ENCODE assay signal across 10 cellular contexts in the genomic region with DNA sequence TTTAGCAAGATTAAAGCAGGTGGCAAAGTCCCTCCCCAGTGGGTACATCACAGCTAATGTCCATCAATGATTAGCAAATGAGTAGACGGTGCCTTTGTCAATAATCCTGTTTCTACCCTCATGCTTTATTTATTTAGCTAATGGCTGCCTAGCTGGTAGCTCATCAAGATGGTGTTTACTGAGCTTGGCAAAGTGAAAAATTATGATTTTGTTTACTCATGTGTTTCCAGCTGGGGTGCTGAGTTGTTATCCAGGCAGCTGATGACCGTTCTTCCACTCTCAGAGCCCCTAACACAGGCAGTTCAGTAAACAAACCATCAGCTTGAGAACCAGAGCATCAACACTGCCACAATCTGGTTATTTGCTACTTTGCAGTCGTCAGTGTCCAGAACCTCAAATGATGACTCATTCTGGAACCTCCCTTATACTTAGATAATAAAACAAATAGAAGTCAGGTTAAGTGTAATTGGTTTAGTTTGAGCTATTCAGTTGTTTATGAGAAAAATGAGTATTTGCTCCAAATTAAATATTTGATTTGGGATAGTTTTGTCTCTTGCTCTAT.
DNase-seq lines count a peak whose midpoint lies in the region; ATAC-seq lines count a peak whose summit lies in the region.
"Had no signal": no experiment of that assay in that cellular context is flagged by ENCODE, and none has a peak within 500 bp of the region (broad histone marks: within the 10 kb centered on the region; RNA-seq: fewer than 3 reads in every experiment).

No MANE protein-coding gene starts in this region.

- H3K27me3 Mint-ChIP-seq in natural killer cell treated with Interleukin-12 subunit alpha and Interleukin-12 subunit beta and Interleukin-15 and Interleukin-18, amount 100 ng/mL, for 72 hours: peaks cover 18 to 38% of the 10 kb centered on the region in 2 donors

- no peaks in the 10 kb centered on the region for H3K36me3 ChIP-seq in SJCRH30

- no peaks in the 10 kb centered on the region for H3K9me3 ChIP-seq in SJCRH30 (replicated peaks)

- ATAC-seq in GM21423 (IDR thresholded peaks at IDR 0.05; ENCODE audit: unreplicated experiment) (no peak), GM19397 (IDR thresholded peaks at IDR 0.05; ENCODE audit: unreplicated experiment) (no peak)
- no peak for ATAC-seq in natural killer cell treated with Interleukin-12 subunit alpha and Interleukin-12 subunit beta and Interleukin-15 and Interleukin-18, amount 100 ng/mL, for 72 hours
- ATAC-seq: effector memory CD8-positive, alpha-beta T cell had no signal

- DNase-seq in EL (peak; percentile 69), NCI-H1417 (lab: John Stamatoyannopoulos, UW) (peak in 2 of 3 experiments; percentile 88 to 99), T1000 (lab: John Stamatoyannopoulos, UW) (peak; percentile 23), kidney glomerular epithelial cell (lab: John Stamatoyannopoulos, UW) (peak; percentile 28), SJCRH30 (no peak)
- DNase-seq in natural killer cell treated with Interleukin-12 subunit alpha and Interleukin-12 subunit beta and Interleukin-15 and Interleukin-18, amount 100 ng/mL, for 72 hours (ENCODE audit: low spot score): no peak
- DNase-seq: effector memory CD8-positive, alpha-beta T cell; MV-4-11 had no signal

- H3K27me3 ChIP-seq in SJCRH30: no peaks in the 10 kb centered on the region

- H3K4me3 Mint-ChIP-seq in natural killer cell treated with Interleukin-12 subunit alpha and Interleukin-12 subunit beta and Interleukin-15 and Interleukin-18, amount 100 ng/mL, for 72 hours: no peak overlapping the region
- H3K4me3 Mint-ChIP-seq: effector memory CD8-positive, alpha-beta T cell had no signal

- H3K27ac ChIP-seq in SJCRH30: no peak overlapping the region

- H3K4me3 ChIP-seq in SJCRH30: no peak overlapping the region

- no peaks in the 10 kb centered on the region for H3K4me1 ChIP-seq in SJCRH30

- no peaks in the 10 kb centered on the region for H3K4me1 Mint-ChIP-seq in natural killer cell treated with Interleukin-12 subunit alpha and Interleukin-12 subunit beta and Interleukin-15 and Interleukin-18, amount 100 ng/mL, for 72 hours (ENCODE audit: low read depth in 2 of 2)

- no peaks in the 10 kb centered on the region for H3K9me3 Mint-ChIP-seq in natural killer cell treated with Interleukin-12 subunit alpha and Interleukin-12 subunit beta and Interleukin-15 and Interleukin-18, amount 100 ng/mL, for 72 hours

- no peaks in the 10 kb centered on the region for H3K36me3 Mint-ChIP-seq in natural killer cell treated with Interleukin-12 subunit alpha and Interleukin-12 subunit beta and Interleukin-15 and Interleukin-18, amount 100 ng/mL, for 72 hours

- no peak overlapping the region for H3K27ac Mint-ChIP-seq in natural killer cell treated with Interleukin-12 subunit alpha and Interleukin-12 subunit beta and Interleukin-15 and Interleukin-18, amount 100 ng/mL, for 72 hours
- H3K27ac Mint-ChIP-seq: effector memory CD8-positive, alpha-beta T cell had no signal

Comparison
In these comparisons a context has a peak if more than half of its experiments do, and no peak if none do; other contexts are left out.
1. DNase-seq: peak in EL (single experiment), NCI-H1417 (2 of 3), T1000 (single experiment) and kidney glomerular epithelial cell (single experiment); none in SJCRH30 (0 of 2) and natural killer cell treated with Interleukin-12 subunit alpha and Interleukin-12 subunit beta and Interleukin-15 and Interleukin-18, amount 100 ng/mL, for 72 hours (single experiment).